Comparison of ENCODE assay signal across 16 cellular contexts in the genomic region with DNA sequence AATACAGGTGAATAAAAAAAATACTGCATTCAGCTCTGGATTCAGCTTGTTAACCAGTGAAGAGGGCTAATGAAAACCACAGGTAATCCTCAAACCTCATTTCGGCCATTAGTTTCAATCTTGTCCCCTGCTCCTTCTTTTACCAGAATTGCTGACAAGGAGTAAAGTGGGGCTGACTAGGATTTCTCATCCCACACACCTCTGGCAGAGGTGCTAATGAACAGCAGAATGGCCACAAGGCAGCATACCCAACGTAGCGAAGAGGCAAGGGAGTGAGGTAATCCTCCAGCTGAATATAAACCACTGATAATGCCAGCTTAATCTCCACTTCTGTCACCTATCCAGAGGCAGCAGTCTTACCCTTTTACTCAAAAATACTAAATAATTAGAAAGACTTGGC.
DNase-seq lines count a peak whose midpoint lies in the region; ATAC-seq and TF ChIP-seq lines count a peak whose summit lies in the region.
"Had no signal": no experiment of that assay in that cellular context is flagged by ENCODE, and none has a peak within 500 bp of the region (broad histone marks: within the 10 kb centered on the region; RNA-seq: fewer than 3 reads in every experiment).

No MANE protein-coding gene starts in this region.

- H3K4me3 ChIP-seq in endodermal cell (ENCODE audit: low read length) (no peak overlapping the region), thoracic aorta (peak overlapping the region; percentile 56)

- no peaks in the 10 kb centered on the region for H3K4me1 ChIP-seq in endodermal cell (ENCODE audit: control insufficient read depth, insufficient read depth, low read length)
- peaks cover 0 to 7% of the 10 kb centered on the region in 2 donors for H3K4me1 ChIP-seq in thoracic aorta (ENCODE audit: control insufficient read depth in 1 of 2, low read depth in 2 of 2)

- no peak overlapping the region for H3K4me3 Mint-ChIP-seq in endodermal cell
- H3K4me3 Mint-ChIP-seq: CD4-positive, alpha-beta T cell had no signal

- H3K27me3 ChIP-seq in endodermal cell (ENCODE audit: control insufficient read depth, insufficient read depth, low read length, poor library complexity, severe bottlenecking) = no peaks in the 10 kb centered on the region
- no peaks in the 10 kb centered on the region for H3K27me3 ChIP-seq in thoracic aorta (replicated peaks; ENCODE audit: insufficient read depth)
- H3K27me3 ChIP-seq: BE2C had no signal

- no peak for ATAC-seq in thoracic aorta (ENCODE audit: insufficient number of reproducible peaks, low FRiP score, low read depth)
- no peak for ATAC-seq in GM21717 (IDR thresholded peaks at IDR 0.05; ENCODE audit: unreplicated experiment)
- ATAC-seq in HG03135 (IDR thresholded peaks at IDR 0.05; ENCODE audit: unreplicated experiment) = no peak

- peaks cover 3% of the 10 kb centered on the region for H3K9me3 Mint-ChIP-seq in endodermal cell
- H3K9me3 Mint-ChIP-seq: CD4-positive, alpha-beta T cell had no signal

- DNase-seq in DMS79 (lab: John Stamatoyannopoulos, UW) (peak; percentile 1), NCI-H82 (lab: John Stamatoyannopoulos, UW) (peak; percentile 70), endodermal cell (peak; percentile 73), thoracic aorta (ENCODE audit: low spot score) (no peak)
- DNase-seq in activated CD4-positive, alpha-beta T cell treated with anti-CD3 and anti-CD28 coated beads for 1 hour = no peak
- DNase-seq: BE2C; CD4-positive, alpha-beta T cell; MV-4-11; NCI-H1417; NCI-H187 treated with DMSO at 0.1 percent for 48 hours; NCI-H446 treated with DMSO at 0.1 percent for 48 hours; SW 1271 had no signal

- H3K9ac ChIP-seq in endodermal cell (ENCODE audit: extremely low read depth, low read length, poor library complexity, severe bottlenecking) = no peak overlapping the region

- H3K27me3 Mint-ChIP-seq in endodermal cell (ENCODE audit: insufficient read depth) = no peaks in the 10 kb centered on the region
- H3K27me3 Mint-ChIP-seq: CD4-positive, alpha-beta T cell had no signal

- H3K36me3 ChIP-seq in endodermal cell (ENCODE audit: control insufficient read depth, insufficient read depth, low read length) = no peaks in the 10 kb centered on the region
- no peaks in the 10 kb centered on the region for H3K36me3 ChIP-seq in thoracic aorta
- H3K36me3 ChIP-seq: BE2C had no signal

- peaks cover 8% of the 10 kb centered on the region for H3K4me1 Mint-ChIP-seq in endodermal cell

- no peaks in the 10 kb centered on the region for H3K36me3 Mint-ChIP-seq in endodermal cell (ENCODE audit: low read depth)

- TF ChIP-seq CTCF in endodermal cell (conservative IDR thresholded peaks at IDR 0.05) (no peak), thoracic aorta (IDR thresholded peaks at IDR 0.05) (no peak)

- H3K9me3 ChIP-seq in endodermal cell (ENCODE audit: control insufficient read depth, low read length) (peaks cover 8% of the 10 kb centered on the region), thoracic aorta (no peaks in the 10 kb centered on the region)
- H3K9me3 ChIP-seq: BE2C had no signal

- H3K27ac Mint-ChIP-seq in endodermal cell = no peak overlapping the region
- H3K27ac Mint-ChIP-seq: CD4-positive, alpha-beta T cell had no signal

- H3K27ac ChIP-seq in endodermal cell (ENCODE audit: low read depth, low read length) (no peak overlapping the region), thoracic aorta (no peak overlapping the region)
- H3K27ac ChIP-seq: HL-60, RWPE1 had no signal

- 57 to 70% methylated on average over 3 of the region's 3 CpGs for WGBS in endodermal cell (ENCODE audit: insufficient coverage in 1 of 2, insufficient read length in 1 of 2), 2 experiments

Comparison
In these comparisons a context has a peak if more than half of its experiments do, and no peak if none do; other contexts are left out.
1. DNase-seq: peak in DMS79 (single experiment), NCI-H82 (single experiment) and endodermal cell (single experiment); none in thoracic aorta (single experiment) and activated CD4-positive, alpha-beta T cell treated with anti-CD3 and anti-CD28 coated beads for 1 hour (single experiment).